Comparison of ENCODE assay signal across 10 cellular contexts in the genomic region with DNA sequence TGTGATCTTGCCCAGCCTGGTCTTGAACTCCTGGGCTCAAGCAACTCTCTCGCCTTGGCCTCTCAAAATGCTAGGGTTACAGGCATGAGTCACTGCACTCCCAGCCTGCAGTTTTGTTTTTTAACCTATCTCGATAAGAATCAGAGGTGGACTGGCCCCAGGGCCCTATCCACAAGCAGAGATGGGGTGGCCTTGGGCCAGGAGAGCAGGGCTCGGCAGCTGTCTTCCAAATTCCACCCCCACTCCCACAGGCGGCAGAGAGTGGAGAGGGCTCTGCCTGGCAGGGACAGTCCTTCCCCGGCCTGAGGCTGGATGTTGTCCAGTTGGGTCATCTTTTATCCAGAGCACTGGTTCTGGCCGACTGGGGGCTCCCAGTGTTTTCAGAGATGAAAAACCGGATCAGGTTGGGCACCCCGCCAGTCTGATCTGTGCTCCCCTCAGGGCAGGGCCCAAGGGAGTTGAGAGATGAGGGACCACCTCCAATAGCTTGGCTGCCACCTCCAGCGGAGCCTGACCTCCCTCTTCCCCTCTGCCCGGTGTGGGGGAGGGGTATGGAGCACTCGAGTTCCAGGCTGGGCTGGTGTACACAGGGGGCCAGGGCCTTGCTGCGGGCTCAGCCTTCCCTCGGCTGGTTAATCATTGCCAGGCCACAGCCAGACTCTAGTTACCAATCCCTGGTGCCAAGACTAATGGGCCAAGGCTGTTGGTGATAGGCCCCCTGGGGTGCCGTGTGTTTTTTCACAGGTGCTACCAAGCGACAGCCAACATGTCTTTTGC. TPM values are rescaled to one million over a fixed set of nuclear protein-coding genes. Genes with fewer than 3 reads are reported as not detected.
DNase-seq lines count a peak whose midpoint lies in the region; ATAC-seq, FAIRE-seq and TF ChIP-seq lines count a peak whose summit lies in the region.
"Had no signal": no experiment of that assay in that cellular context is flagged by ENCODE, and none has a peak within 500 bp of the region (broad histone marks: within the 10 kb centered on the region; RNA-seq: fewer than 3 reads in every experiment).

No MANE protein-coding gene starts in this region.

- DNase-seq in HK-2 (ENCODE audit: unreplicated experiment) (peak; percentile 87), adipocyte (ENCODE audit: low read depth) (peak; percentile 25), iris pigment epithelial cell (ENCODE audit: low read depth) (peak; percentile 30), small intestine (peak; percentile 93), GM12891 (ENCODE audit: insufficient read length, low spot score) (no peak), GF-D8 (lab: John Stamatoyannopoulos, UW) (no peak), chondrocyte (ENCODE audit: low spot score) (no peak)
- DNase-seq in activated CD8-positive, alpha-beta T cell treated with anti-CD3 and anti-CD28 coated beads, Interleukin-2, amount 10 ng/mL, durations not matched to agents 7 days and 5 days = no peak
- DNase-seq: activated CD8-positive, alpha-beta memory T cell treated with anti-CD3 and anti-CD28 coated beads, Interleukin-2, amount 50 U/mL, for 48 hours; NCI-H146 had no signal

- no peak for TF ChIP-seq POLR2A in GM12891 (IDR thresholded peaks at IDR 0.05; ENCODE audit: low read depth, low read length)

- no peaks in the 10 kb centered on the region for H3K9me3 Mint-ChIP-seq in chondrocyte (ENCODE audit: low read depth)
- no peaks in the 10 kb centered on the region for H3K9me3 Mint-ChIP-seq in activated CD8-positive, alpha-beta T cell treated with anti-CD3 and anti-CD28 coated beads, Interleukin-2, amount 10 ng/mL, durations not matched to agents 7 days and 5 days (ENCODE audit: insufficient read depth)

- TF ChIP-seq CTCF in chondrocyte (IDR thresholded peaks at IDR 0.05) = no peak

- CTCF ChIA-PET in activated CD8-positive, alpha-beta T cell treated with anti-CD3 and anti-CD28 coated beads, Interleukin-2, amount 10 ng/mL, durations not matched to agents 7 days and 5 days (lab: Charles Lee) = no interaction called here

- FAIRE-seq in small intestine (lab: Jason Lieb, UNC) = no peak
- FAIRE-seq in GM12891 (lab: Jason Lieb, UNC) = no peak

- no peaks in the 10 kb centered on the region for H3K27me3 ChIP-seq in adipocyte (replicated peaks; ENCODE audit: control insufficient read depth, insufficient read depth, low read length)
- H3K27me3 ChIP-seq in small intestine (ENCODE audit: control insufficient read depth in 2 of 2, insufficient read depth in 2 of 2, low read length in 2 of 2) = no peaks in the 10 kb centered on the region

- H3K4me3 ChIP-seq in adipocyte (ENCODE audit: low read length) (no peak overlapping the region), small intestine (ENCODE audit: low read depth in 1 of 2, low read length in 2 of 2) (no peak overlapping the region)

- H3K36me3 Mint-ChIP-seq in chondrocyte (ENCODE audit: low read depth) = no peaks in the 10 kb centered on the region
- no peaks in the 10 kb centered on the region for H3K36me3 Mint-ChIP-seq in activated CD8-positive, alpha-beta T cell treated with anti-CD3 and anti-CD28 coated beads, Interleukin-2, amount 10 ng/mL, durations not matched to agents 7 days and 5 days (ENCODE audit: low read depth)

- POLR2A ChIA-PET in activated CD8-positive, alpha-beta T cell treated with anti-CD3 and anti-CD28 coated beads, Interleukin-2, amount 10 ng/mL, durations not matched to agents 7 days and 5 days (lab: Charles Lee) = no interaction called here

- no peak overlapping the region for H3K4me3 Mint-ChIP-seq in chondrocyte (ENCODE audit: unreplicated experiment)
- no peak overlapping the region for H3K4me3 Mint-ChIP-seq in activated CD8-positive, alpha-beta T cell treated with anti-CD3 and anti-CD28 coated beads, Interleukin-2, amount 10 ng/mL, durations not matched to agents 7 days and 5 days

- peak overlapping the region; percentile 72 to 86 for H3K27ac ChIP-seq in small intestine (ENCODE audit: low read depth in 1 of 2, low read length in 1 of 2)

- H3K27me3 Mint-ChIP-seq in chondrocyte (ENCODE audit: low read depth) = no peaks in the 10 kb centered on the region
- no peaks in the 10 kb centered on the region for H3K27me3 Mint-ChIP-seq in activated CD8-positive, alpha-beta T cell treated with anti-CD3 and anti-CD28 coated beads, Interleukin-2, amount 10 ng/mL, durations not matched to agents 7 days and 5 days (ENCODE audit: low read depth)

- no peak overlapping the region for H3K27ac Mint-ChIP-seq in chondrocyte (ENCODE audit: unreplicated experiment)
- H3K27ac Mint-ChIP-seq in activated CD8-positive, alpha-beta T cell treated with anti-CD3 and anti-CD28 coated beads, Interleukin-2, amount 10 ng/mL, durations not matched to agents 7 days and 5 days = no peak overlapping the region

- no peaks in the 10 kb centered on the region for H3K36me3 ChIP-seq in adipocyte (ENCODE audit: control insufficient read depth, insufficient read depth, low read length, severe bottlenecking)
- H3K36me3 ChIP-seq in small intestine (ENCODE audit: control insufficient read depth in 2 of 2, insufficient read depth in 2 of 2, low read length in 2 of 2) = peaks cover 4 to 8% of the 10 kb centered on the region in 2 donors

- H3K9me3 ChIP-seq in adipocyte (ENCODE audit: control insufficient read depth, low read length) = no peaks in the 10 kb centered on the region
- no peaks in the 10 kb centered on the region for H3K9me3 ChIP-seq in small intestine (ENCODE audit: control insufficient read depth, low read depth)

- no peak for ATAC-seq in activated CD8-positive, alpha-beta T cell treated with anti-CD3 and anti-CD28 coated beads, Interleukin-2, amount 10 ng/mL, durations not matched to agents 7 days and 5 days

- 11 to 47% (median 26%) methylated on average over 15 of the region's 15 CpGs for WGBS in small intestine, 3 donors

- no peak overlapping the region for H3K9ac ChIP-seq in adipocyte (ENCODE audit: low read length)

- H3K4me1 ChIP-seq in adipocyte (ENCODE audit: control insufficient read depth, insufficient read depth, low read length) (peaks cover 10% of the 10 kb centered on the region), small intestine (ENCODE audit: control insufficient read depth in 2 of 2, insufficient read depth in 1 of 2, low read depth in 1 of 2, low read length in 1 of 2) (peaks cover 0 to 6% of the 10 kb centered on the region in 2 donors)

- H3K4me1 Mint-ChIP-seq in chondrocyte (ENCODE audit: low read depth) = peaks cover 17% of the 10 kb centered on the region
- no peaks in the 10 kb centered on the region for H3K4me1 Mint-ChIP-seq in activated CD8-positive, alpha-beta T cell treated with anti-CD3 and anti-CD28 coated beads, Interleukin-2, amount 10 ng/mL, durations not matched to agents 7 days and 5 days (ENCODE audit: low read depth)

TF ChIP-seq in GM12891, 5 proteins besides CTCF, POLR2A, EP300 and RAD21:
- TF ChIP-seq TAF1 (IDR thresholded peaks at IDR 0.05; ENCODE audit: low read depth, low read length) (no peak), PAX5 (IDR thresholded peaks at IDR 0.05; ENCODE audit: insufficient read depth, low read length, severe bottlenecking) (no peak), POU2F2 (IDR thresholded peaks at IDR 0.05; ENCODE audit: low read depth, low read length) (no peak), SPI1 (IDR thresholded peaks at IDR 0.05; ENCODE audit: low read depth, low read length) (no peak), POLR2AphosphoS5 (IDR thresholded peaks at IDR 0.05; ENCODE audit: low read depth, low read length) (no peak)

RNA-seq across cellular contexts. Expression of gene MYO15B, which starts 30.3 kb away (rescaled TPM):
- polyA plus RNA-seq in small intestine = 1,000 to 10,000 TPM in 2 of 3 donors, 100 to 1,000 TPM in 1; 279 to 3,618 (median 2,326) TPM
- polyA plus RNA-seq in GM12891 (2012; ENCODE audit: low read depth, missing spikeins) = 9.5 TPM
- 15.9 to 20.9 TPM (median 16.0 TPM) in 3 replicates for total RNA-seq in chondrocyte
- 10 to 100 TPM; 26.9 to 27.8 TPM for total RNA-seq in activated CD8-positive, alpha-beta T cell treated with anti-CD3 and anti-CD28 coated beads, Interleukin-2, amount 10 ng/mL, durations not matched to agents 7 days and 5 days

RNA-seq across cellular contexts. Expression of gene LLGL2, which starts 31.8 kb away (rescaled TPM):
- 100 to 1,000 TPM; 140 to 365 (median 336) TPM for polyA plus RNA-seq in small intestine
- 5.2 TPM for polyA plus RNA-seq in GM12891 (2012; ENCODE audit: low read depth, missing spikeins)
- 1.4 to 1.8 TPM (median 1.5 TPM) in 3 replicates for total RNA-seq in chondrocyte
- 10 to 100 TPM; 19.3 to 19.8 TPM for total RNA-seq in activated CD8-positive, alpha-beta T cell treated with anti-CD3 and anti-CD28 coated beads, Interleukin-2, amount 10 ng/mL, durations not matched to agents 7 days and 5 days

RNA-seq across cellular contexts. Expression of gene TSEN54, which starts 40.9 kb away (rescaled TPM):
- 10 to 100 TPM; 35.5 to 91.1 (median 79.4) TPM for polyA plus RNA-seq in small intestine
- polyA plus RNA-seq in GM12891 (2012; ENCODE audit: low read depth, missing spikeins) = 18.0 TPM
- total RNA-seq in chondrocyte = 11.0 to 14.6 TPM (median 12.2 TPM) in 3 replicates
- 10 to 100 TPM; 76.6 to 77.8 TPM for total RNA-seq in activated CD8-positive, alpha-beta T cell treated with anti-CD3 and anti-CD28 coated beads, Interleukin-2, amount 10 ng/mL, durations not matched to agents 7 days and 5 days

RNA-seq across cellular contexts. Expression of gene CASKIN2, which starts 41.9 kb away (rescaled TPM):
- polyA plus RNA-seq in small intestine = 10 to 100 TPM in 1 of 3 donors, 1 to 10 TPM in 2; 7.6 to 15.6 (median 8.6) TPM
- 0.04 TPM for polyA plus RNA-seq in GM12891 (2012; ENCODE audit: low read depth, missing spikeins)
- total RNA-seq in chondrocyte = 27.1 to 30.4 TPM (median 30.3 TPM) in 3 replicates
- under 1 TPM; 0.68 to 0.97 TPM for total RNA-seq in activated CD8-positive, alpha-beta T cell treated with anti-CD3 and anti-CD28 coated beads, Interleukin-2, amount 10 ng/mL, durations not matched to agents 7 days and 5 days

Comparison
In these comparisons a context has a peak if more than half of its experiments do, and no peak if none do; other contexts are left out.
1. DNase-seq: peak in HK-2 (single experiment), adipocyte (single experiment), iris pigment epithelial cell (single experiment) and small intestine (single experiment); none in GM12891 (single experiment), GF-D8 (single experiment), chondrocyte (single experiment) and activated CD8-positive, alpha-beta T cell treated with anti-CD3 and anti-CD28 coated beads, Interleukin-2, amount 10 ng/mL, durations not matched to agents 7 days and 5 days (single experiment).